ENCODE assay signal across 20 cellular contexts in the genomic region with DNA sequence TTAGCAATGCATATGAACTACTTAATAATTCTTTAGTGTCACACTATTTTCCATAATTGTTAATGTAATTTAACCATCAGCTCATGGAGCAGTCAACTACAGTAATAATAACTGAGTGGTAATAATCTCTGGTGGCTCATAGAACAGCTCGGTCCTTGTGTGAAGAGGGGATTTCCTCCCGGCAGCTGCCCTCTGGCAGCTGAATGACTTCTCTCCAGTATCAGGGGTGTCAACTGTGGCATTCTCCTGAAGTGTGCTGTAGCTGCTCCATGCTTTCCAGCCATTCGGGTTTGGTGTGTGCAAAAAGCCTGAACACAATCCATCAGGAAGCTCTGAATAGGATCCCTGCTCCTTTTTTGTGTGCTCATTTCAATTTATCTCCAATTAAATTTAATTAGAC. TPM values are rescaled to one million over a fixed set of nuclear protein-coding genes. Genes with fewer than 3 reads are reported as not detected.
DNase-seq lines count a peak whose midpoint lies in the region; ATAC-seq, FAIRE-seq and TF ChIP-seq lines count a peak whose summit lies in the region.
"Had no signal": no experiment of that assay in that cellular context is flagged by ENCODE, and none has a peak within 500 bp of the region (broad histone marks: within the 10 kb centered on the region; RNA-seq: fewer than 3 reads in every experiment).

No MANE protein-coding gene starts in this region.

- FAIRE-seq in GM12878 (lab: Jason Lieb, UNC) = no peak

- no peak for TF ChIP-seq EP300 in GM12878 (IDR thresholded peaks at IDR 0.05; ENCODE audit: borderline replicate concordance in 1 of 2, control insufficient read depth in 1 of 2, low read depth in 2 of 2, low read length in 2 of 2)

- H4K20me1 ChIP-seq in GM12878 (ENCODE audit: control insufficient read depth, insufficient read depth) = no peaks in the 10 kb centered on the region

- ATAC-seq in GM12878 (peak; percentile 33; the same call in 1 of the 3 replicates), GM18517 (IDR thresholded peaks at IDR 0.05; ENCODE audit: unreplicated experiment) (no peak)
- ATAC-seq: stimulated activated naive CD8-positive, alpha-beta T cell treated with anti-CD3 and anti-CD28 coated beads, Interleukin-15, amount 100 ng/mL, for 72 hours had no signal

- no peak for TF ChIP-seq CTCF in GM12878 (IDR thresholded peaks at IDR 0.05 in 2 of 3, conservative IDR thresholded peaks at IDR 0.05 in 1 of 3; ENCODE audit: control insufficient read depth in 2 of 3, extremely low read depth in 1 of 3, insufficient read depth in 1 of 3, low read depth in 3 of 3, low read length in 3 of 3)

- H3K4me2 ChIP-seq in GM12878 (ENCODE audit: control insufficient read depth, insufficient read depth) = no peak overlapping the region

- no peak for TF ChIP-seq POLR2A in GM12878 (IDR thresholded peaks at IDR 0.05; ENCODE audit: low read depth, low read length)

- no peak for TF ChIP-seq RAD21 in GM12878 (IDR thresholded peaks at IDR 0.05; ENCODE audit: insufficient read depth, low read depth, low read length)

- no peak overlapping the region for H2AFZ ChIP-seq in GM12878 (ENCODE audit: control insufficient read depth, low read depth, low read length)

- H3K9ac ChIP-seq in GM12878 (ENCODE audit: control insufficient read depth, insufficient read depth, low read length) = no peak overlapping the region

- no peaks in the 10 kb centered on the region for H3K27me3 ChIP-seq in GM12878 (replicated peaks in 1 of 2; ENCODE audit: control insufficient read depth in 2 of 2, insufficient read depth in 2 of 2, low read length in 1 of 2)
- H3K27me3 ChIP-seq: tibial nerve had no signal

- in situ Hi-C loops in GM12878 (cut with MboI) = no loop called here

- no peaks in the 10 kb centered on the region for H3K36me3 ChIP-seq in GM12878 (ENCODE audit: control insufficient read depth in 2 of 2, insufficient read depth in 2 of 2, low read length in 1 of 2)
- H3K36me3 ChIP-seq: tibial nerve had no signal

- POLR2A ChIA-PET in GM12878 (lab: Charles Lee) = no interaction called here

- H3K4me1 ChIP-seq in GM12878 (ENCODE audit: control insufficient read depth, insufficient read depth, low read length) = no peaks in the 10 kb centered on the region

- H3K27ac ChIP-seq in GM12878 (ENCODE audit: control insufficient read depth, insufficient read depth) = no peak overlapping the region
- H3K27ac ChIP-seq: tibial nerve had no signal

- H3K79me2 ChIP-seq in GM12878 (ENCODE audit: control insufficient read depth, insufficient read depth, low read length) = no peaks in the 10 kb centered on the region

- CTCF ChIA-PET in GM12878 (lab: Yijun Ruan, JAX) = interaction anchor here (0.6 to 5.9 kb wide), 14 partner anchors 10 to 332 kb away, joined by 3 to 89 read pairs (median 3); no protein-coding TSS in a partner anchor

- RAD21 ChIA-PET in GM12878 (lab: Charles Lee; ENCODE audit: unreplicated experiment) = interaction anchor here (1.3 to 2.7 kb wide), 2 partner anchors 197 to 199 kb away, joined by 7 to 19 read pairs; no protein-coding TSS in a partner anchor

- H3K9me3 ChIP-seq in GM12878 (replicated peaks; ENCODE audit: control insufficient read depth, insufficient read depth, low read length) = no peaks in the 10 kb centered on the region
- H3K9me3 ChIP-seq: tibial nerve had no signal

- intact Hi-C loops in GM12878 (cut with micrococcal nuclease; ENCODE audit: unreplicated experiment) = loop anchor here (2.0 kb wide), 1 partner anchor 198 kb away; no protein-coding TSS in a partner anchor

- WGBS in GM12878 (ENCODE audit: insufficient coverage, insufficient replicate concordance, low lambda C conversion rate, missing lambda C conversion rate) = 7% methylated on average over 3 of the region's 3 CpGs

- H3K4me3 ChIP-seq in GM12878 = no peak overlapping the region
- H3K4me3 ChIP-seq: lung, tibial nerve had no signal

- DNase-seq in DMS153 treated with DMSO at 0.1 percent for 48 hours (lab: John Stamatoyannopoulos, UW; ENCODE audit: unreplicated experiment) (peak; percentile 82), NCI-H1436 (lab: John Stamatoyannopoulos, UW) (peak; percentile 66), NCI-H524 (lab: John Stamatoyannopoulos, UW) (peak; percentile 84 to 96), GM12878 (ENCODE audit: low read depth, low spot score) (no peak), hypothalamus (lab: John Stamatoyannopoulos, UW) (no peak), NCI-H1694 (lab: John Stamatoyannopoulos, UW) (no peak)
- no peak for DNase-seq in stimulated activated naive CD4-positive, alpha-beta T cell treated with Interleukin-2 at 50 U/mL for 16 hours (lab: John Stamatoyannopoulos, UW)
- DNase-seq: activated naive CD4-positive, alpha-beta T cell treated with anti-CD3 and anti-CD28 coated beads, Interleukin-2, amount 50 U/mL, for 16 hours; activated T-cell treated with anti-CD3 and anti-CD28 coated beads, Interleukin-2, amount 50 U/mL, for 48 hours; CD4-positive, alpha-beta T cell; foreskin melanocyte; islet precursor cell; NCI-H1048; nucleus accumbens; stimulated activated CD4-positive, alpha-beta T cell treated with anti-CD3 and anti-CD28 coated beads, Interleukin-4, amount 100 ng/mL, for 1 hour; stimulated activated naive CD8-positive, alpha-beta T cell treated with anti-CD3 and anti-CD28 coated beads, Interleukin-15, amount 100 ng/mL, for 72 hours had no signal

- SMC1A ChIA-PET in GM12878 (lab: Charles Lee; ENCODE audit: uncharacterized antibody, unreplicated experiment) = interaction anchor here (1.3 to 3.4 kb wide), 6 partner anchors 192 to 229 kb away, joined by 3 to 18 read pairs (median 3); no protein-coding TSS in a partner anchor

- no TSS peak for BruUV-seq in GM12878 (replicated peaks; lab: Mats Ljungman, UMichigan)

TF ChIP-seq in GM12878, 131 proteins besides CTCF, POLR2A, EP300 and RAD21:
- TF ChIP-seq TCF7 (IDR thresholded peaks at IDR 0.05; ENCODE audit: borderline replicate concordance) (no peak), YBX1 (IDR thresholded peaks at IDR 0.05) (no peak), JUNB (IDR thresholded peaks at IDR 0.05) (no peak), ETV6 (conservative IDR thresholded peaks at IDR 0.05 in 1 of 2, IDR thresholded peaks at IDR 0.05 in 1 of 2; ENCODE audit: borderline replicate concordance in 1 of 2, low read depth in 1 of 2) (no peak), BACH1 (IDR thresholded peaks at IDR 0.05; ENCODE audit: borderline replicate concordance) (no peak), SUZ12 (IDR thresholded peaks at IDR 0.05; ENCODE audit: unreplicated experiment) (no peak), HDAC6 (IDR thresholded peaks at IDR 0.05; ENCODE audit: unreplicated experiment) (no peak), GABPA (IDR thresholded peaks at IDR 0.05; ENCODE audit: low read depth) (no peak), MEF2A (IDR thresholded peaks at IDR 0.05; ENCODE audit: insufficient read depth, low read depth, low read length) (no peak), LARP7 (IDR thresholded peaks at IDR 0.05) (no peak), CREB1 (IDR thresholded peaks at IDR 0.05; ENCODE audit: low read depth) (no peak), SMARCA5 (IDR thresholded peaks at IDR 0.05) (no peak), PAX5 (IDR thresholded peaks at IDR 0.05; ENCODE audit: borderline replicate concordance, low read depth, low read length) (no peak), ZNF622 (IDR thresholded peaks at IDR 0.05) (no peak), CBX5 (IDR thresholded peaks at IDR 0.05; ENCODE audit: low read depth) (no peak), RFX5 (IDR thresholded peaks at IDR 0.05; ENCODE audit: low read depth, low read length) (no peak), ZZZ3 (IDR thresholded peaks at IDR 0.05; ENCODE audit: control insufficient read depth, insufficient read length, low read depth) (no peak), CBFB (IDR thresholded peaks at IDR 0.05; ENCODE audit: low read depth) (no peak), DPF2 (IDR thresholded peaks at IDR 0.05) (no peak)
- TF ChIP-seq, protein P1, sequence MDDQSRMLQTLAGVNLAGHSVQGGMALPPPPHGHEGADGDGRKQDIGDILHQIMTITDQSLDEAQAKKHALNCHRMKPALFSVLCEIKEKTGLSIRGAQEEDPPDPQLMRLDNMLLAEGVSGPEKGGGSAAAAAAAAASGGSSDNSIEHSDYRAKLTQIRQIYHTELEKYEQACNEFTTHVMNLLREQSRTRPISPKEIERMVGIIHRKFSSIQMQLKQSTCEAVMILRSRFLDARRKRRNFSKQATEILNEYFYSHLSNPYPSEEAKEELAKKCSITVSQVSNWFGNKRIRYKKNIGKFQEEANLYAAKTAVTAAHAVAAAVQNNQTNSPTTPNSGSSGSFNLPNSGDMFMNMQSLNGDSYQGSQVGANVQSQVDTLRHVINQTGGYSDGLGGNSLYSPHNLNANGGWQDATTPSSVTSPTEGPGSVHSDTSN (IDR thresholded peaks at IDR 0.05; ENCODE audit: insufficient replicate concordance, low read depth, low read length) = no peak

RNA-seq across cellular contexts. Expression of a gene that starts 59.7 kb away (rescaled TPM):
- total RNA-seq in GM12878 (2013; cell fraction: nucleolus; rRNA removed) = not detected in 2 replicates
- total RNA-seq in GM12878 (2014; rRNA removed) (not detected in 2 replicates), GM12878 (2014; rRNA removed; fragmentation: Illumina TruSeq; extraction: Trizol) (not detected in 2 replicates), GM12878 (2021) (not detected in 2 replicates)
- not detected for polyA plus RNA-seq in GM12878 (2011; ENCODE audit: low read depth)
- polyA plus RNA-seq in GM12878 (2011; rRNA removed) (not detected in 2 replicates), GM12878 (2014; fragmentation: Illumina TruSeq; extraction: Trizol) (not detected in 2 replicates), GM12878 (2014; fragmentation: Nextera tagmentation; extraction: Ambion mirVana) (not detected), GM12878 (2014; rRNA removed) (not detected in 2 replicates), GM12878 (2016; fragmentation: Nextera tagmentation; extraction: Ambion mirVana) (not detected)
- not detected in 2 replicates for polyA plus RNA-seq in GM12878 (2011; cell fraction: cytosol; rRNA removed)
- not detected in 2 replicates for polyA plus RNA-seq in GM12878 (2011; cell fraction: nucleus; rRNA removed)
- not detected in 2 replicates for polyA plus RNA-seq in GM12878 (2012)
- polyA minus RNA-seq in GM12878 (2011; rRNA and poly(A)+ RNA removed) = not detected in 2 replicates
- polyA minus RNA-seq in GM12878 (2011; cell fraction: cytosol; rRNA and poly(A)+ RNA removed) = not detected in 2 replicates
- polyA minus RNA-seq in GM12878 (2011; cell fraction: nucleus; rRNA and poly(A)+ RNA removed) = not detected in 2 replicates
- total RNA-seq: lung, RPMI7951, tibial nerve had no signal

Comparison
In these comparisons a context has a peak if more than half of its experiments do, and no peak if none do; other contexts are left out.
1. DNase-seq: peak in DMS153 treated with DMSO at 0.1 percent for 48 hours (single experiment), NCI-H1436 (single experiment) and NCI-H524 (2 of 2); none in GM12878 (single experiment), hypothalamus (0 of 51), NCI-H1694 (single experiment) and stimulated activated naive CD4-positive, alpha-beta T cell treated with Interleukin-2 at 50 U/mL for 16 hours (single experiment).